8 cellular contexts compared by ENCODE assay signal in genomic region chr2:68466778-68467076, GRCh38. TPM values are rescaled to one million over a fixed set of nuclear protein-coding genes. Genes with fewer than 3 reads are reported as not detected.
DNase-seq lines count a peak whose midpoint lies in the region; ATAC-seq lines count a peak whose summit lies in the region.

No MANE protein-coding gene starts in this region.

- no peaks in the 10 kb centered on the region for H3K9me3 ChIP-seq in CD4-positive, alpha-beta memory T cell (ENCODE audit: control insufficient read depth in 1 of 2, low read length in 2 of 2)
- H3K9me3 ChIP-seq in iPS-18a (ENCODE audit: control insufficient read depth, low read depth, low read length) = no peaks in the 10 kb centered on the region

- peak overlapping the region; percentile 96 for H3K27ac ChIP-seq in CD4-positive, alpha-beta memory T cell (ENCODE audit: low read depth, low read length)
- H3K27ac ChIP-seq in iPS-18a (ENCODE audit: low read length) = no peak overlapping the region

- peaks cover 25 to 55% (median 38%) of the 10 kb centered on the region in 4 donors for H3K4me1 Mint-ChIP-seq in CD4-positive, alpha-beta memory T cell
- peaks cover 46% of the 10 kb centered on the region for H3K4me1 Mint-ChIP-seq in stimulated activated naive CD8-positive, alpha-beta T cell treated with anti-CD3 and anti-CD28 coated beads, Interleukin-15, amount 100 ng/mL, for 72 hours

- H3K27ac Mint-ChIP-seq in CD4-positive, alpha-beta memory T cell = peak overlapping the region; percentile 89 to 98 (median 97)
- H3K27ac Mint-ChIP-seq in activated naive CD4-positive, alpha-beta T cell treated with anti-CD3 and anti-CD28 coated beads, Interleukin-2, amount 50 U/mL, for 72 hours = peak overlapping the region; percentile 95 to 98
- H3K27ac Mint-ChIP-seq in stimulated activated naive CD8-positive, alpha-beta T cell treated with anti-CD3 and anti-CD28 coated beads, Interleukin-15, amount 100 ng/mL, for 72 hours = peak overlapping the region; percentile 98 to 99

- H3K27me3 ChIP-seq in CD4-positive, alpha-beta memory T cell (ENCODE audit: insufficient read depth, low read length) = no peaks in the 10 kb centered on the region
- H3K27me3 ChIP-seq in iPS-18a (ENCODE audit: control insufficient read depth, insufficient read depth, low read length) = no peaks in the 10 kb centered on the region

- CTCF ChIA-PET in CD4-positive, alpha-beta memory T cell (lab: Charles Lee; ENCODE audit: partially characterized antibody) = interaction anchor here (0.8 to 9.0 kb wide), 18 partner anchors 13 to 459 kb away, joined by 3 to 149 read pairs (median 5); no protein-coding TSS in a partner anchor

- peak in 1 of 5 donors; percentile 17 for DNase-seq in CD4-positive, alpha-beta memory T cell
- DNase-seq in activated naive CD4-positive, alpha-beta T cell treated with anti-CD3 and anti-CD28 coated beads, Interleukin-2, amount 50 U/mL, for 72 hours (ENCODE audit: low spot score in 2 of 2) = no peak
- no peak for DNase-seq in stimulated activated naive CD8-positive, alpha-beta T cell treated with anti-CD3 and anti-CD28 coated beads, Interleukin-15, amount 100 ng/mL, for 72 hours
- DNase-seq in GDM1 (lab: John Stamatoyannopoulos, UW) (no peak), NOMO-1 treated with DMSO at 0.1 percent for 48 hours (lab: John Stamatoyannopoulos, UW; ENCODE audit: unreplicated experiment) (no peak), cerebellar nuclear complex (lab: John Stamatoyannopoulos, UW) (no peak)

- H3K36me3 ChIP-seq in CD4-positive, alpha-beta memory T cell (ENCODE audit: insufficient read depth, low read length) = no peaks in the 10 kb centered on the region
- H3K36me3 ChIP-seq in iPS-18a (ENCODE audit: control insufficient read depth, low read depth, low read length) = no peaks in the 10 kb centered on the region

- H3K9me3 Mint-ChIP-seq in CD4-positive, alpha-beta memory T cell = no peaks in the 10 kb centered on the region
- H3K9me3 Mint-ChIP-seq in activated naive CD4-positive, alpha-beta T cell treated with anti-CD3 and anti-CD28 coated beads, Interleukin-2, amount 50 U/mL, for 72 hours = no peaks in the 10 kb centered on the region
- H3K9me3 Mint-ChIP-seq in stimulated activated naive CD8-positive, alpha-beta T cell treated with anti-CD3 and anti-CD28 coated beads, Interleukin-15, amount 100 ng/mL, for 72 hours = no peaks in the 10 kb centered on the region

- H3K4me1 ChIP-seq in CD4-positive, alpha-beta memory T cell (ENCODE audit: insufficient read depth, low read length) = peaks cover 45% of the 10 kb centered on the region
- H3K4me1 ChIP-seq in iPS-18a (ENCODE audit: control insufficient read depth, low read depth, low read length) = peaks cover 6% of the 10 kb centered on the region

- intact Hi-C loops in CD4-positive, alpha-beta memory T cell (cut with micrococcal nuclease) = loop anchor here (1.0 to 5.0 kb wide), 8 partner anchors 51 to 459 kb away; partner anchors contain the start of genes PNO1 and PPP3R1

- H3K4me3 ChIP-seq in CD4-positive, alpha-beta memory T cell (ENCODE audit: low read length in 2 of 2) = peak overlapping the region; percentile 85 to 98
- peak overlapping the region; percentile 91 for H3K4me3 ChIP-seq in iPS-18a (ENCODE audit: low read length)

- peak overlapping the region; percentile 61 for H3K9ac ChIP-seq in iPS-18a (ENCODE audit: low read length)

- POLR2A ChIA-PET in CD4-positive, alpha-beta memory T cell (lab: Charles Lee; ENCODE audit: partially characterized antibody) = interaction anchor here (0.5 to 5.1 kb wide), 29 partner anchors 8 to 459 kb away, joined by 3 to 41 read pairs (median 6); partner anchors contain the start of genes ARHGAP25, PNO1 and PPP3R1

- peak; percentile 24 for ATAC-seq in HG02870 (IDR thresholded peaks at IDR 0.05; ENCODE audit: unreplicated experiment)
- ATAC-seq in activated naive CD4-positive, alpha-beta T cell treated with anti-CD3 and anti-CD28 coated beads, Interleukin-2, amount 50 U/mL, for 72 hours = peak; percentile 31 to 32
- no peak for ATAC-seq in stimulated activated naive CD8-positive, alpha-beta T cell treated with anti-CD3 and anti-CD28 coated beads, Interleukin-15, amount 100 ng/mL, for 72 hours

- H3K27me3 Mint-ChIP-seq in CD4-positive, alpha-beta memory T cell = no peaks in the 10 kb centered on the region
- no peaks in the 10 kb centered on the region for H3K27me3 Mint-ChIP-seq in stimulated activated naive CD8-positive, alpha-beta T cell treated with anti-CD3 and anti-CD28 coated beads, Interleukin-15, amount 100 ng/mL, for 72 hours

- H3K36me3 Mint-ChIP-seq in CD4-positive, alpha-beta memory T cell = peaks cover 0 to 12% of the 10 kb centered on the region in 2 donors
- H3K36me3 Mint-ChIP-seq in activated naive CD4-positive, alpha-beta T cell treated with anti-CD3 and anti-CD28 coated beads, Interleukin-2, amount 50 U/mL, for 72 hours = peaks cover 6 to 8% of the 10 kb centered on the region in 2 donors

- peak overlapping the region; percentile 90 to 97 (median 96) for H3K4me3 Mint-ChIP-seq in CD4-positive, alpha-beta memory T cell
- H3K4me3 Mint-ChIP-seq in stimulated activated naive CD8-positive, alpha-beta T cell treated with anti-CD3 and anti-CD28 coated beads, Interleukin-15, amount 100 ng/mL, for 72 hours = peak overlapping the region; percentile 98 to 100

RNA-seq across cellular contexts. Expression of gene FBXO48, which starts 0.4 kb away (rescaled TPM):
- total RNA-seq in CD4-positive, alpha-beta memory T cell = 1 to 10 TPM; 6.4 to 6.5 TPM
- polyA plus RNA-seq in CD4-positive, alpha-beta memory T cell = 1 to 10 TPM in 1 of 2 donors, under 1 TPM in 1; 0.67 to 1.2 TPM
- total RNA-seq in activated naive CD4-positive, alpha-beta T cell treated with anti-CD3 and anti-CD28 coated beads, Interleukin-2, amount 50 U/mL, for 72 hours = 1 to 10 TPM; 1.9 to 2.1 TPM

RNA-seq across cellular contexts. Expression of gene APLF, which starts 0.7 kb away (rescaled TPM):
- 1 to 10 TPM; 8.2 to 9.5 TPM for total RNA-seq in CD4-positive, alpha-beta memory T cell
- 1 to 10 TPM; 2.9 to 3.2 TPM for polyA plus RNA-seq in CD4-positive, alpha-beta memory T cell
- total RNA-seq in activated naive CD4-positive, alpha-beta T cell treated with anti-CD3 and anti-CD28 coated beads, Interleukin-2, amount 50 U/mL, for 72 hours = 1 to 10 TPM; 2.1 to 2.6 TPM
